ENCODE assay signal across 14 cellular contexts in genomic region chr17:17413821-17414220, GRCh38.
DNase-seq lines count a peak whose midpoint lies in the region; ATAC-seq, FAIRE-seq and TF ChIP-seq lines count a peak whose summit lies in the region.
"Had no signal": no experiment of that assay in that cellular context is flagged by ENCODE, and none has a peak within 500 bp of the region (broad histone marks: within the 10 kb centered on the region; RNA-seq: fewer than 3 reads in every experiment).

No MANE protein-coding gene starts in this region.

- H3K4me3 ChIP-seq in GM23248 (peak overlapping the region; percentile 67), astrocyte (ENCODE audit: insufficient read depth, low read depth, low read length) (peak overlapping the region; percentile 35), fibroblast of villous mesenchyme (ENCODE audit: low read depth, low read length) (peak overlapping the region; percentile 19), H7 (ENCODE audit: insufficient read depth, low read depth, low read length) (no peak overlapping the region)

- H3K36me3 Mint-ChIP-seq in astrocyte (ENCODE audit: low read depth, unreplicated experiment) = no peaks in the 10 kb centered on the region

- H3K9me3 Mint-ChIP-seq in astrocyte (ENCODE audit: unreplicated experiment) = no peaks in the 10 kb centered on the region

- in situ Hi-C loops in GM23248 (cut with MboI) = no loop called here

- no peaks in the 10 kb centered on the region for H3K9me3 ChIP-seq in GM23248 (ENCODE audit: low read depth)
- H3K9me3 ChIP-seq in astrocyte (ENCODE audit: insufficient read depth, low read depth, low read length) = no peaks in the 10 kb centered on the region

- TF ChIP-seq CTCF in astrocyte (IDR thresholded peaks at IDR 0.05; ENCODE audit: insufficient read depth, low read depth, low read length) = no peak
- no peak for TF ChIP-seq CTCF in fibroblast of villous mesenchyme (IDR thresholded peaks at IDR 0.05; ENCODE audit: insufficient read depth, low read depth, low read length)

- H3K27ac ChIP-seq in GM23248 (peak overlapping the region; percentile 91), astrocyte (ENCODE audit: low read depth, low read length) (peak overlapping the region; percentile 11)

- peaks cover 43% of the 10 kb centered on the region for H3K4me1 ChIP-seq in GM23248 (ENCODE audit: insufficient read depth)
- peaks cover 40% of the 10 kb centered on the region for H3K4me1 ChIP-seq in astrocyte (ENCODE audit: insufficient read depth, low read length)

- no peak overlapping the region for H3K27ac Mint-ChIP-seq in astrocyte (ENCODE audit: unreplicated experiment)
- H3K27ac Mint-ChIP-seq: activated CD8-positive, alpha-beta T cell treated with anti-CD3 and anti-CD28 coated beads, Interleukin-2, amount 10 ng/mL, durations not matched to agents 7 days and 5 days had no signal

- 30 to 36% methylated on average over 7 of the region's 7 CpGs for WGBS in GM23248 (ENCODE audit: low coverage in 1 of 2, low lambda C conversion rate in 2 of 2, missing lambda C conversion rate in 2 of 2), 2 experiments

- H4K20me1 ChIP-seq in GM23248 (ENCODE audit: insufficient read depth) = no peaks in the 10 kb centered on the region
- H4K20me1 ChIP-seq in astrocyte (ENCODE audit: insufficient read depth, low read length) = no peaks in the 10 kb centered on the region

- DNase-seq in GM23248 (peak; percentile 62), astrocyte (ENCODE audit: low read depth) (no peak), fibroblast of villous mesenchyme (ENCODE audit: low read depth) (no peak), superior temporal gyrus (ENCODE audit: extremely low spot score) (peak; percentile 29), H7 (no peak), NCI-H510A (lab: John Stamatoyannopoulos, UW) (no peak), NCI-H1436 treated with DMSO at 0.1 percent for 48 hours (lab: John Stamatoyannopoulos, UW) (no peak)
- DNase-seq: activated CD8-positive, alpha-beta T cell treated with anti-CD3 and anti-CD28 coated beads, Interleukin-2, amount 10 ng/mL, durations not matched to agents 7 days and 5 days; activated effector memory CD4-positive, alpha-beta T cell treated with Interleukin-2 at 50 U/mL for 16 hours; KG1; NCI-H2029 treated with DMSO at 0.1 percent for 48 hours; NCI-H82 had no signal

- H3K9me2 ChIP-seq in GM23248 (ENCODE audit: insufficient read depth) = no peaks in the 10 kb centered on the region

- no peaks in the 10 kb centered on the region for H3K79me2 ChIP-seq in GM23248 (ENCODE audit: insufficient read depth)
- no peaks in the 10 kb centered on the region for H3K79me2 ChIP-seq in astrocyte (ENCODE audit: insufficient read depth, low read length)

- peaks cover 17% of the 10 kb centered on the region for H3K27me3 Mint-ChIP-seq in astrocyte (ENCODE audit: low read depth, unreplicated experiment)

- H3K4me3 Mint-ChIP-seq in astrocyte (ENCODE audit: unreplicated experiment) = no peak overlapping the region
- H3K4me3 Mint-ChIP-seq: activated CD8-positive, alpha-beta T cell treated with anti-CD3 and anti-CD28 coated beads, Interleukin-2, amount 10 ng/mL, durations not matched to agents 7 days and 5 days had no signal

- ATAC-seq in HG03342 (IDR thresholded peaks at IDR 0.05; ENCODE audit: unreplicated experiment) = no peak
- ATAC-seq: activated CD8-positive, alpha-beta T cell treated with anti-CD3 and anti-CD28 coated beads, Interleukin-2, amount 10 ng/mL, durations not matched to agents 7 days and 5 days had no signal

- H3K36me3 ChIP-seq in GM23248 (ENCODE audit: low read depth) (no peaks in the 10 kb centered on the region), astrocyte (ENCODE audit: insufficient read depth, low read length) (no peaks in the 10 kb centered on the region), H7 (replicated peaks; ENCODE audit: control insufficient read depth, insufficient read depth, low read length) (no peaks in the 10 kb centered on the region)

- peaks cover 44% of the 10 kb centered on the region for H3F3A ChIP-seq in GM23248 (ENCODE audit: insufficient read depth)

- peak overlapping the region; percentile 85 for H3K4me2 ChIP-seq in GM23248 (ENCODE audit: unreplicated experiment)
- peak overlapping the region; percentile 84 for H3K4me2 ChIP-seq in astrocyte (ENCODE audit: low read length)

- FAIRE-seq in astrocyte (lab: Jason Lieb, UNC) = no peak
- FAIRE-seq: GM19239 had no signal

- H3K9ac ChIP-seq in GM23248 (peak overlapping the region; percentile 83), astrocyte (ENCODE audit: low read length) (peak overlapping the region; percentile 55)

- H2AFZ ChIP-seq in GM23248 (peak overlapping the region; percentile 72), astrocyte (ENCODE audit: low read depth, low read length) (peak overlapping the region; percentile 49)

- peaks cover 9% of the 10 kb centered on the region for H3K4me1 Mint-ChIP-seq in astrocyte (ENCODE audit: low read depth, unreplicated experiment)

- H3K27me3 ChIP-seq in GM23248 (replicated peaks; ENCODE audit: insufficient read depth) (no peaks in the 10 kb centered on the region), astrocyte (ENCODE audit: insufficient read depth, low read length) (no peaks in the 10 kb centered on the region), H7 (ENCODE audit: control insufficient read depth, insufficient read depth, low read length) (no peaks in the 10 kb centered on the region; the same call in 1 of the 2 replicates)

Comparison
In these comparisons a context has a peak if more than half of its experiments do, and no peak if none do; other contexts are left out.
1. DNase-seq: peak in GM23248 (single experiment) and superior temporal gyrus (single experiment); none in astrocyte (single experiment), fibroblast of villous mesenchyme (single experiment), H7 (single experiment), NCI-H510A (single experiment) and NCI-H1436 treated with DMSO at 0.1 percent for 48 hours (single experiment).